ENCODE assay signal across 1 cellular context in the genomic region with DNA sequence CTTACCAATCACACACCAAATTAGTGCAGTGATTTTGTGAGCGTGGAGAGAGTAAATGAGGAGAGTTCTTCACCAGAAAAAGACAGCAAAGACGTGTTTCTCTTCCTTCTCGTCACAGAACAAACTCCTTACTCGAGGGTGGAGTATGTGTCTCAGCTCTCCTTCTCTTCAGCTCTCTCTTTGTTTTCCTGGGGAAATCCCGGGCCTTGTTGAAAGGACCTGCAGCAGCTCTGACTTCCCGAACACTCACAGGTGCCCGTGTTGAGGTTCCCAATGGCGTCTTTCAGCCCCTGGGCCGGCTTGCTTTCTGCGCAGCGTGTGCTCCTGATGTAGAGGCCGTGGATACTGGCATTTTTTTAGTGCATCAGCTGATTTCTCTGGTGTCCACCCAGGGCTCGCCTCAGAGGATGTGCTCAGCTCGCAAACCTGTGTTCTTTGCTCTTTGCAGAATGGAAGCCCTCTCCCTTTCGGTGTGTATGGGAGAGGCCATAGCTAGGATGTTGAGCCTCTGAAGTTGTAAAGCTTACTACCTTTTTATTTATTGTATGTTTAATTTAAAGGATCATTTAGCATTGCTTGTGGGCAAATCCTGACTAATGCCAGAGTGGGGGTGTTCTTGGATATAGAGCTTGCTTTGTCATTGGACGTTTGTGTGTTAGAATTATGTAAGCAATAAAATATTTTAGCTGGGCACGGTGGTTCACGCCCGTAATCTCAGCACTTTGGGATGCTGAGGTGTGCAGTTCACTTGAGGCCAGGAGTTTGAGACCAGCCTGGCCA.
TF ChIP-seq lines count a peak whose summit lies in the region.

No MANE protein-coding gene starts in this region.

TF ChIP-seq in WTC11, 78 proteins besides CTCF, POLR2A, EP300 and RAD21 (continued from another document):
- TF ChIP-seq, protein P1, sequence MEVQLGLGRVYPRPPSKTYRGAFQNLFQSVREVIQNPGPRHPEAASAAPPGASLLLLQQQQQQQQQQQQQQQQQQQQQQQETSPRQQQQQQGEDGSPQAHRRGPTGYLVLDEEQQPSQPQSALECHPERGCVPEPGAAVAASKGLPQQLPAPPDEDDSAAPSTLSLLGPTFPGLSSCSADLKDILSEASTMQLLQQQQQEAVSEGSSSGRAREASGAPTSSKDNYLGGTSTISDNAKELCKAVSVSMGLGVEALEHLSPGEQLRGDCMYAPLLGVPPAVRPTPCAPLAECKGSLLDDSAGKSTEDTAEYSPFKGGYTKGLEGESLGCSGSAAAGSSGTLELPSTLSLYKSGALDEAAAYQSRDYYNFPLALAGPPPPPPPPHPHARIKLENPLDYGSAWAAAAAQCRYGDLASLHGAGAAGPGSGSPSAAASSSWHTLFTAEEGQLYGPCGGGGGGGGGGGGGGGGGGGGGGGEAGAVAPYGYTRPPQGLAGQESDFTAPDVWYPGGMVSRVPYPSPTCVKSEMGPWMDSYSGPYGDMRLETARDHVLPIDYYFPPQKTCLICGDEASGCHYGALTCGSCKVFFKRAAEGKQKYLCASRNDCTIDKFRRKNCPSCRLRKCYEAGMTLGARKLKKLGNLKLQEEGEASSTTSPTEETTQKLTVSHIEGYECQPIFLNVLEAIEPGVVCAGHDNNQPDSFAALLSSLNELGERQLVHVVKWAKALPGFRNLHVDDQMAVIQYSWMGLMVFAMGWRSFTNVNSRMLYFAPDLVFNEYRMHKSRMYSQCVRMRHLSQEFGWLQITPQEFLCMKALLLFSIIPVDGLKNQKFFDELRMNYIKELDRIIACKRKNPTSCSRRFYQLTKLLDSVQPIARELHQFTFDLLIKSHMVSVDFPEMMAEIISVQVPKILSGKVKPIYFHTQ (CRISPR knock-in tag; IDR thresholded peaks at IDR 0.05) = no peak
- TF ChIP-seq ETV6 (CRISPR knock-in tag; IDR thresholded peaks at IDR 0.05) = no peak
- TF ChIP-seq, protein P2, sequence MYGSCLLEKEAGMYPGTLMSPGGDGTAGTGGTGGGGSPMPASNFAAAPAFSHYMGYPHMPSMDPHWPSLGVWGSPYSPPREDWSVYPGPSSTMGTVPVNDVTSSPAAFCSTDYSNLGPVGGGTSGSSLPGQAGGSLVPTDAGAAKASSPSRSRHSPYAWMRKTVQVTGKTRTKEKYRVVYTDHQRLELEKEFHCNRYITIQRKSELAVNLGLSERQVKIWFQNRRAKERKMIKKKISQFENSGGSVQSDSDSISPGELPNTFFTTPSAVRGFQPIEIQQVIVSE (CRISPR knock-in tag; IDR thresholded peaks at IDR 0.05; ENCODE audit: borderline replicate concordance) = no peak
- TF ChIP-seq JAZF1 (CRISPR knock-in tag; IDR thresholded peaks at IDR 0.05) = no peak
- TF ChIP-seq, protein P3, sequence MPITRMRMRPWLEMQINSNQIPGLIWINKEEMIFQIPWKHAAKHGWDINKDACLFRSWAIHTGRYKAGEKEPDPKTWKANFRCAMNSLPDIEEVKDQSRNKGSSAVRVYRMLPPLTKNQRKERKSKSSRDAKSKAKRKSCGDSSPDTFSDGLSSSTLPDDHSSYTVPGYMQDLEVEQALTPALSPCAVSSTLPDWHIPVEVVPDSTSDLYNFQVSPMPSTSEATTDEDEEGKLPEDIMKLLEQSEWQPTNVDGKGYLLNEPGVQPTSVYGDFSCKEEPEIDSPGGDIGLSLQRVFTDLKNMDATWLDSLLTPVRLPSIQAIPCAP (CRISPR knock-in tag; IDR thresholded peaks at IDR 0.05) = no peak
- no peak for TF ChIP-seq ZNF138 (CRISPR knock-in tag; conservative IDR thresholded peaks at IDR 0.05)
- TF ChIP-seq, protein P4, sequence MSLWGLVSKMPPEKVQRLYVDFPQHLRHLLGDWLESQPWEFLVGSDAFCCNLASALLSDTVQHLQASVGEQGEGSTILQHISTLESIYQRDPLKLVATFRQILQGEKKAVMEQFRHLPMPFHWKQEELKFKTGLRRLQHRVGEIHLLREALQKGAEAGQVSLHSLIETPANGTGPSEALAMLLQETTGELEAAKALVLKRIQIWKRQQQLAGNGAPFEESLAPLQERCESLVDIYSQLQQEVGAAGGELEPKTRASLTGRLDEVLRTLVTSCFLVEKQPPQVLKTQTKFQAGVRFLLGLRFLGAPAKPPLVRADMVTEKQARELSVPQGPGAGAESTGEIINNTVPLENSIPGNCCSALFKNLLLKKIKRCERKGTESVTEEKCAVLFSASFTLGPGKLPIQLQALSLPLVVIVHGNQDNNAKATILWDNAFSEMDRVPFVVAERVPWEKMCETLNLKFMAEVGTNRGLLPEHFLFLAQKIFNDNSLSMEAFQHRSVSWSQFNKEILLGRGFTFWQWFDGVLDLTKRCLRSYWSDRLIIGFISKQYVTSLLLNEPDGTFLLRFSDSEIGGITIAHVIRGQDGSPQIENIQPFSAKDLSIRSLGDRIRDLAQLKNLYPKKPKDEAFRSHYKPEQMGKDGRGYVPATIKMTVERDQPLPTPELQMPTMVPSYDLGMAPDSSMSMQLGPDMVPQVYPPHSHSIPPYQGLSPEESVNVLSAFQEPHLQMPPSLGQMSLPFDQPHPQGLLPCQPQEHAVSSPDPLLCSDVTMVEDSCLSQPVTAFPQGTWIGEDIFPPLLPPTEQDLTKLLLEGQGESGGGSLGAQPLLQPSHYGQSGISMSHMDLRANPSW (CRISPR knock-in tag; conservative IDR thresholded peaks at IDR 0.05; ENCODE audit: low read depth) = no peak
- TF ChIP-seq NFYB (CRISPR knock-in tag; conservative IDR thresholded peaks at IDR 0.05; ENCODE audit: low read depth) = no peak
